ENCODE assay signal across 16 cellular contexts in the genomic region with DNA sequence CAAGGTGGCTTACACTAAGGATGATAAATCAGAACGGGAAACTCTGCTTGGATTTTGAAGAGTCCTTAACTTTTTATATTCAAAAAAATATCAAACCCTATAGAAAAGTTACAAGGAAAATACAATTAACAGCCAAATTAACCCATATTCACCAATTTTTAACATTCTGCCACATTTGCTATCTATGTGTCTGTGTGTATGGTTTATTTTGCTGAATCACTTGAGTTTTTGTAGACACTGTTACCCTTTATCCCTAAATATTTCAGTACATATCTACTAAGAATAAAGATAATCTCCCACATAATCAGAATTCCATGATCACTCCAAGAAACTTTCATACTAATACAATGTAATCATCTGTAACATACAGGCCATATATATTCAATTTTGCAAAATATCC. TPM values are rescaled to one million over a fixed set of nuclear protein-coding genes. Genes with fewer than 3 reads are reported as not detected.
DNase-seq lines count a peak whose midpoint lies in the region; ATAC-seq and TF ChIP-seq lines count a peak whose summit lies in the region.
"Had no signal": no experiment of that assay in that cellular context is flagged by ENCODE, and none has a peak within 500 bp of the region (broad histone marks: within the 10 kb centered on the region; RNA-seq: fewer than 3 reads in every experiment).

No MANE protein-coding gene starts in this region.

- TF ChIP-seq CTCF in endothelial cell (IDR thresholded peaks at IDR 0.05; ENCODE audit: unreplicated experiment) (no peak), testis (IDR thresholded peaks at IDR 0.05) (no peak)

- H3K4me3 ChIP-seq in testis: no peak overlapping the region

- no peaks in the 10 kb centered on the region for H3K27me3 ChIP-seq in testis
- H3K27me3 ChIP-seq: breast epithelium, SJSA1, thyroid gland had no signal

- H3K9me3 ChIP-seq in T-helper 17 cell (ENCODE audit: control insufficient read depth, low read length, poor library complexity, severe bottlenecking) (no peaks in the 10 kb centered on the region), testis (no peaks in the 10 kb centered on the region)
- H3K9me3 ChIP-seq: breast epithelium, left lung, psoas muscle, SJSA1, thyroid gland had no signal

- DNase-seq in activated naive CD4-positive, alpha-beta T cell (lab: John Stamatoyannopoulos, UW): no peak
- DNase-seq in T-helper 17 cell (no peak), endothelial cell (ENCODE audit: low spot score) (no peak), NCI-H128 (lab: John Stamatoyannopoulos, UW; ENCODE audit: unreplicated experiment) (no peak), testis (no peak)
- DNase-seq in stimulated activated effector memory CD8-positive, alpha-beta T cell treated with anti-CD3 and anti-CD28 coated beads, Interleukin-12 subunit alpha, Interleukin-12 subunit beta, amount 100 ng/mL, for 72 hours (ENCODE audit: low spot score in 2 of 2): no peak
- DNase-seq in stimulated activated naive CD4-positive, alpha-beta T cell (lab: John Stamatoyannopoulos, UW): no peak
- DNase-seq: activated CD4-positive, alpha-beta T cell treated with anti-CD3 and anti-CD28 coated beads for 1 hour; NCI-H1436 had no signal

- H3K4me3 Mint-ChIP-seq in activated naive CD4-positive, alpha-beta T cell treated with anti-CD3 and anti-CD28 coated beads, Interleukin-2, amount 50 U/mL, for 24 hours: peak overlapping the region; percentile 24
- H3K4me3 Mint-ChIP-seq in T-helper 17 cell (peak overlapping the region; percentile 15), endothelial cell (ENCODE audit: unreplicated experiment) (peak overlapping the region; percentile 99)
- H3K4me3 Mint-ChIP-seq in stimulated activated effector memory CD8-positive, alpha-beta T cell treated with anti-CD3 and anti-CD28 coated beads, Interleukin-12 subunit alpha, Interleukin-12 subunit beta, amount 100 ng/mL, for 72 hours: peak overlapping the region; percentile 84

- H3K4me1 ChIP-seq in testis: peaks cover 4% of the 10 kb centered on the region
- H3K4me1 ChIP-seq: breast epithelium had no signal

- WGBS in testis, 2 donors: 33 to 54% methylated on average over 1 of the region's 1 CpG

- H3K27ac ChIP-seq in testis: no peak overlapping the region
- H3K27ac ChIP-seq: psoas muscle, SJSA1 had no signal

- no peaks in the 10 kb centered on the region for H3K36me3 ChIP-seq in testis (ENCODE audit: low read depth, missing control alignments)
- H3K36me3 ChIP-seq: breast epithelium, left lung, thyroid gland had no signal

- intact Hi-C loops in testis (cut with DNase I; ENCODE audit: low total_unique reads): no loop called here

- H3K27me3 Mint-ChIP-seq in activated naive CD4-positive, alpha-beta T cell treated with anti-CD3 and anti-CD28 coated beads, Interleukin-2, amount 50 U/mL, for 24 hours: no peaks in the 10 kb centered on the region
- no peaks in the 10 kb centered on the region for H3K27me3 Mint-ChIP-seq in T-helper 17 cell
- H3K27me3 Mint-ChIP-seq in endothelial cell (ENCODE audit: unreplicated experiment): peaks cover 5% of the 10 kb centered on the region

- no peak for TF ChIP-seq POLR2A in testis (IDR thresholded peaks at IDR 0.05)

- H3K27ac Mint-ChIP-seq in activated naive CD4-positive, alpha-beta T cell treated with anti-CD3 and anti-CD28 coated beads, Interleukin-2, amount 50 U/mL, for 24 hours: no peak overlapping the region
- peak overlapping the region; percentile 84 for H3K27ac Mint-ChIP-seq in T-helper 17 cell
- no peak overlapping the region for H3K27ac Mint-ChIP-seq in endothelial cell (ENCODE audit: unreplicated experiment)
- no peak overlapping the region for H3K27ac Mint-ChIP-seq in stimulated activated effector memory CD8-positive, alpha-beta T cell treated with anti-CD3 and anti-CD28 coated beads, Interleukin-12 subunit alpha, Interleukin-12 subunit beta, amount 100 ng/mL, for 72 hours

- peaks cover 5% of the 10 kb centered on the region for H3K36me3 Mint-ChIP-seq in activated naive CD4-positive, alpha-beta T cell treated with anti-CD3 and anti-CD28 coated beads, Interleukin-2, amount 50 U/mL, for 24 hours
- H3K36me3 Mint-ChIP-seq in T-helper 17 cell (ENCODE audit: low read depth): no peaks in the 10 kb centered on the region
- H3K36me3 Mint-ChIP-seq in endothelial cell (ENCODE audit: low read depth, unreplicated experiment): peaks cover 14% of the 10 kb centered on the region
- H3K36me3 Mint-ChIP-seq in stimulated activated effector memory CD8-positive, alpha-beta T cell treated with anti-CD3 and anti-CD28 coated beads, Interleukin-12 subunit alpha, Interleukin-12 subunit beta, amount 100 ng/mL, for 72 hours: peaks cover 16% of the 10 kb centered on the region

- H3K9me3 Mint-ChIP-seq in activated naive CD4-positive, alpha-beta T cell treated with anti-CD3 and anti-CD28 coated beads, Interleukin-2, amount 50 U/mL, for 24 hours: no peaks in the 10 kb centered on the region
- no peaks in the 10 kb centered on the region for H3K9me3 Mint-ChIP-seq in endothelial cell (ENCODE audit: unreplicated experiment)
- H3K9me3 Mint-ChIP-seq in stimulated activated effector memory CD8-positive, alpha-beta T cell treated with anti-CD3 and anti-CD28 coated beads, Interleukin-12 subunit alpha, Interleukin-12 subunit beta, amount 100 ng/mL, for 72 hours: peaks cover 2% of the 10 kb centered on the region
- H3K9me3 Mint-ChIP-seq: dendritic cell treated with granulocyte-macrophage colony-stimulating factor and Interleukin-4, amounts not matched to agents 40 ng/mL and 50 ng/mL, for 4 days had no signal

- no peak for ATAC-seq in T-helper 17 cell
- no peak for ATAC-seq in stimulated activated effector memory CD8-positive, alpha-beta T cell treated with anti-CD3 and anti-CD28 coated beads, Interleukin-12 subunit alpha, Interleukin-12 subunit beta, amount 100 ng/mL, for 72 hours

- H3K4me1 Mint-ChIP-seq in activated naive CD4-positive, alpha-beta T cell treated with anti-CD3 and anti-CD28 coated beads, Interleukin-2, amount 50 U/mL, for 24 hours: peaks cover 23% of the 10 kb centered on the region
- peaks cover 14% of the 10 kb centered on the region for H3K4me1 Mint-ChIP-seq in T-helper 17 cell
- peaks cover 11% of the 10 kb centered on the region for H3K4me1 Mint-ChIP-seq in endothelial cell (ENCODE audit: unreplicated experiment)
- H3K4me1 Mint-ChIP-seq in stimulated activated effector memory CD8-positive, alpha-beta T cell treated with anti-CD3 and anti-CD28 coated beads, Interleukin-12 subunit alpha, Interleukin-12 subunit beta, amount 100 ng/mL, for 72 hours: peaks cover 31% of the 10 kb centered on the region

RNA-seq across cellular contexts. Expression of gene SRPK2, which starts 1.2 kb away (rescaled TPM):
- 10 to 100 TPM; 46.2 to 50.0 TPM for total RNA-seq in T-helper 17 cell
- 70.5 TPM for total RNA-seq in endothelial cell (ENCODE audit: unreplicated experiment)
- total RNA-seq in testis: 100 to 1,000 TPM; 181 to 293 TPM
- 226 TPM for polyA plus RNA-seq in testis (ENCODE audit: insufficient read depth, low read depth, low replicate concordance)

Comparison
In these comparisons a context has a peak if more than half of its experiments do, and no peak if none do; other contexts are left out.
1. H3K4me3 Mint-ChIP-seq: peak in every context shown above with its lines; median percentile 99 in endothelial cell; 84 in stimulated activated effector memory CD8-positive, alpha-beta T cell treated with anti-CD3 and anti-CD28 coated beads, Interleukin-12 subunit alpha, Interleukin-12 subunit beta, amount 100 ng/mL, for 72 hours; 24 in activated naive CD4-positive, alpha-beta T cell treated with anti-CD3 and anti-CD28 coated beads, Interleukin-2, amount 50 U/mL, for 24 hours; 15 in T-helper 17 cell.